Comparison of ENCODE assay signal across 11 cellular contexts in the genomic region with DNA sequence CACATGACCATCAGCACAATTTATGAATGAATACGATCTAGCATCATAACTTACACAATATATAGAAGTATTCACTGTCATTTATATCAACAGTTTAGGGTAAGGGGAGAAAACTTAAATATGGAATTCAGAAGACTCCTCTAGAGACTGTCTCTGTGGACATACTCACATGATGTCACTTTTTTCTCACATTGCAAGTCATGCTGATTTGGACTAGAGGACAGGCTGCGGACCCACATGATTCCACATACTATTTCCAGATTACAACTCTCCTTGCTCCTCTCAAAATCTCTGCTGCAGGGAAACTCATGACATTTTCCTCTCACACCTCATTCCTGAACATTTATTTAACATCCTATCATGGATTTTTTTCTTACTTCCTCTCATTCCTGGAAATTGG. TPM values are rescaled to one million over a fixed set of nuclear protein-coding genes. Genes with fewer than 3 reads are reported as not detected.
"Had no signal": no experiment of that assay in that cellular context is flagged by ENCODE, and none has a peak within 500 bp of the region (broad histone marks: within the 10 kb centered on the region; RNA-seq: fewer than 3 reads in every experiment).

No MANE protein-coding gene starts in this region.

- H3K9me3 ChIP-seq: HAP-1 had no signal

- H3K4me3 ChIP-seq: GM23248, HAP-1 had no signal

- H3K36me3 ChIP-seq: HAP-1 had no signal

- H3K9ac ChIP-seq: GM23248 had no signal

- ATAC-seq: HCT116 had no signal

- H3K4me1 ChIP-seq: HAP-1 had no signal

- H3K9me3 Mint-ChIP-seq: HFFc6 had no signal

- H2AFZ ChIP-seq: GM23248 had no signal

- H3K27ac Mint-ChIP-seq: H9, HFFc6 had no signal

- H3K27ac ChIP-seq: GM23248 had no signal

- DNase-seq: GM23248, GOT3, H7, H9, HCEC 1CT, HFFc6 had no signal

- FAIRE-seq: H1, H54 had no signal

- H3K4me3 Mint-ChIP-seq: H9, HFFc6 had no signal

RNA-seq across cellular contexts. Expression of a gene that starts 13.4 kb away (rescaled TPM):
- total RNA-seq: GM23248, H1, H4, H7, H9, HFFc6 had no signal
- polyA plus RNA-seq: GM23248, H1 had no signal
